1 cellular context compared by ENCODE assay signal in genomic region chr3:159787794-159788205, GRCh38.
TF ChIP-seq lines count a peak whose summit lies in the region.

No MANE protein-coding gene starts in this region.

TF ChIP-seq in SK-N-SH, 30 proteins besides CTCF, POLR2A, EP300 and RAD21:
- no peak for TF ChIP-seq MXI1 (IDR thresholded peaks at IDR 0.05; ENCODE audit: low read depth, low read length)
- no peak for TF ChIP-seq RFX5 (IDR thresholded peaks at IDR 0.05; ENCODE audit: low read length)
- TF ChIP-seq ELF1 (IDR thresholded peaks at IDR 0.05), result no peak
- no peak for TF ChIP-seq POLR2AphosphoS5 (IDR thresholded peaks at IDR 0.05; ENCODE audit: low read depth, low read length)
- TF ChIP-seq PBX3 (IDR thresholded peaks at IDR 0.05), result no peak
- no peak for TF ChIP-seq TEAD4 (IDR thresholded peaks at IDR 0.05; ENCODE audit: borderline replicate concordance, insufficient read depth)
- TF ChIP-seq TAF1 (IDR thresholded peaks at IDR 0.05; ENCODE audit: borderline replicate concordance, low read depth, low read length), result no peak
- no peak for TF ChIP-seq NRF1 (IDR thresholded peaks at IDR 0.05; ENCODE audit: low read depth, low read length)
- no peak for TF ChIP-seq FOSL2 (IDR thresholded peaks at IDR 0.05; ENCODE audit: borderline replicate concordance, low read depth)
- TF ChIP-seq CHD2 (IDR thresholded peaks at IDR 0.05; ENCODE audit: low read length, partially characterized antibody), result no peak
- no peak for TF ChIP-seq MEF2A (IDR thresholded peaks at IDR 0.05; ENCODE audit: borderline replicate concordance, low read depth)
TF ChIP-seq in SK-N-SH: peak in this region for 0.
